In genomic region chr13:98401936-98402335, GRCh38 we compare ENCODE assay signal across 1 cellular context.
TF ChIP-seq lines count a peak whose summit lies in the region.

No MANE protein-coding gene starts in this region.

TF ChIP-seq in GM23338, 12 proteins besides CTCF, POLR2A, EP300 and RAD21 (continued from another document):
- no peak for TF ChIP-seq ZNF462 (CRISPR knock-in tag; IDR thresholded peaks at IDR 0.05)
- TF ChIP-seq REST (IDR thresholded peaks at IDR 0.05; ENCODE audit: unreplicated experiment) = no peak
- no peak for TF ChIP-seq EZH2phosphoT487 (IDR thresholded peaks at IDR 0.05; ENCODE audit: unreplicated experiment)
- TF ChIP-seq ZNF114 (CRISPR knock-in tag; IDR thresholded peaks at IDR 0.05) = no peak
- TF ChIP-seq NANOG (IDR thresholded peaks at IDR 0.05; ENCODE audit: borderline replicate concordance) = no peak
- TF ChIP-seq STAT1 (IDR thresholded peaks at IDR 0.05; ENCODE audit: unreplicated experiment) = no peak
- TF ChIP-seq ZNF331 (CRISPR knock-in tag; IDR thresholded peaks at IDR 0.05; ENCODE audit: low read depth) = no peak
- TF ChIP-seq ETS1 (IDR thresholded peaks at IDR 0.05) = no peak
- no peak for TF ChIP-seq CREB1 (CRISPR knock-in tag; IDR thresholded peaks at IDR 0.05; ENCODE audit: low read depth)
- TF ChIP-seq POLR2AphosphoS5 (IDR thresholded peaks at IDR 0.05; ENCODE audit: low read depth) = no peak
